ENCODE assay signal across 29 cellular contexts in the genomic region with DNA sequence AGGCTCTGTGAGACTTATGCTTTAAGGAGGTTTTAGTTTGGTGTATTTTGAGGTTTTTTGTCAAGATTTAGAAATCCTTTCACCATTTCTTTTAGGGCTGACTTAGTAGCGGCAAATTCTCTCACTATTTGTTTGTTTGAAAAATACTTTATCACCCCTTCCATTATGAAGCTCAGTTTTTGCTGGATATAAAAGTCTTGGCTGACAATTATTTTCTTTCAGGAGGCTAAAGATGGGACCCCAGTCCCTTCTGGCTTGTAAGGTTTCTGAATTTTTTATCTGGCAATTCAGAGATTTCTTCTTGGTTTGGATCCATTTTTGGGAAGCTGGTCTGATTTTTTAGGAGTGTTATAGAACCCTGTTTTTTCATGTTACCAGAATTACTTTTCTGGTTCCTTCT.
"Had no signal": no experiment of that assay in that cellular context is flagged by ENCODE, and none has a peak within 500 bp of the region (broad histone marks: within the 10 kb centered on the region; RNA-seq: fewer than 3 reads in every experiment).

No MANE protein-coding gene starts in this region.

- H3K36me3 ChIP-seq: adrenal gland, ascending aorta, brain microvascular endothelial cell, breast epithelium, cardiac muscle cell had no signal

- DNase-seq: activated effector memory CD4-positive, alpha-beta T cell treated with anti-CD3 and anti-CD28 coated beads, Interleukin-2, amount 50 U/mL, for 16 hours; activated effector memory CD4-positive, alpha-beta T cell treated with Interleukin-2 at 50 U/mL for 16 hours; activated gamma-delta T cell; activated gamma-delta T cell treated with Interleukin-2 at 50 U/mL for 16 hours; activated naive CD4-positive, alpha-beta T cell; activated naive CD4-positive, alpha-beta T cell treated with anti-CD3 and anti-CD28 coated beads for 36 hours; activated naive CD4-positive, alpha-beta T cell treated with anti-CD3 and anti-CD28 coated beads, Interleukin-2, amount 10 ng/mL, durations not matched to agents 7 days and 5 days; activated naive CD4-positive, alpha-beta T cell treated with anti-CD3 and anti-CD28 coated beads, Interleukin-2, amount 50 U/mL, for 16 hours; activated naive CD4-positive, alpha-beta T cell treated with Interleukin-2 at 50 U/mL for 16 hours; activated naive CD8-positive, alpha-beta T cell treated with anti-CD3 and anti-CD28 coated beads for 36 hours; activated naive CD8-positive, alpha-beta T cell treated with anti-CD3 and anti-CD28 coated beads, Interleukin-2, amount 10 ng/mL, durations not matched to agents 7 days and 5 days; activated naive CD8-positive, alpha-beta T cell treated with anti-CD3 and anti-CD28 coated beads, Interleukin-2, amount 50 U/mL, for 24 hours; activated T-cell treated with anti-CD3 and anti-CD28 coated beads, Interleukin-2, amount 50 U/mL, for 24 hours; activated T-cell treated with anti-CD3 and anti-CD28 coated beads, Interleukin-2, amount 50 U/mL, for 4 hours; activated T-cell treated with anti-CD3 and anti-CD28 coated beads, Interleukin-2, amount 50 U/mL, for 48 hours; activated T-cell treated with anti-CD3 and anti-CD28 coated beads, Interleukin-2, amount 50 U/mL, for 72 hours; adrenal gland; amniotic stem cell; amygdala; anterior cingulate cortex; aorta; body of pancreas; brain microvascular endothelial cell; caudate nucleus; central memory CD4-positive, alpha-beta T cell; cerebellar nuclear complex had no signal

- H3K9me3 ChIP-seq: adrenal gland, ascending aorta, body of pancreas had no signal

- H3K4me3 ChIP-seq: adrenal gland, ascending aorta, body of pancreas, breast epithelium, cardiac muscle cell had no signal

- H3K27ac ChIP-seq: adrenal gland, ascending aorta, body of pancreas, brain microvascular endothelial cell, breast epithelium, cardiac muscle cell had no signal

- H3K4me1 ChIP-seq: adrenal gland, ascending aorta, body of pancreas, breast epithelium had no signal
